1 cellular context compared by ENCODE assay signal in the genomic region with DNA sequence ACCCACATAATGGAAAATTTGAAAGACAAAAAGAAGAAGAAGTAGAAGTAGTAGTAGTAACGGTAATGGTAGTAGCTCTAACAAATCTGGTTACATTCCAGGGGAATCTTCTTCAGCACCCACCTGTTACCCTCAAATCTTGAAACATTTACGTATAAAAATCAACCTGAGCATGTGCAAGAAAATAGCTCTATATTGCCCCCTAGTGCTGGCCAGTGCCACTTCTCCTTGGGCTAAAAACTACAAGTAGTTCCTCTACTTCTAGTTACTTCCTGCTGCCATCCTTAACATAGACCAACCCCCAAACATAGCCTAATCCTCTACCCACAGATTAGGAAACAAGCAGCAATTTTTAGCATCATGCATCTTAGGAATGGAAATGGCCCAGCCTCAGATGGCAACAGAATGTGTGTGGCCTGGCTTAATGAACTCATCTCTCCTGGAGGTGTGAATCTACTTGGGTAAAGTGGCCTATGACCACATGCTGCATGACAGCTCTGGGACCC.
TF ChIP-seq lines count a peak whose summit lies in the region.

No MANE protein-coding gene starts in this region.

TF ChIP-seq in HEK293, 187 proteins besides CTCF, POLR2A, EP300 and RAD21 (continued from another document):
- no peak for TF ChIP-seq BCL6B (tag by site-specific recombination; IDR thresholded peaks at IDR 0.05)
- TF ChIP-seq, protein P1, sequence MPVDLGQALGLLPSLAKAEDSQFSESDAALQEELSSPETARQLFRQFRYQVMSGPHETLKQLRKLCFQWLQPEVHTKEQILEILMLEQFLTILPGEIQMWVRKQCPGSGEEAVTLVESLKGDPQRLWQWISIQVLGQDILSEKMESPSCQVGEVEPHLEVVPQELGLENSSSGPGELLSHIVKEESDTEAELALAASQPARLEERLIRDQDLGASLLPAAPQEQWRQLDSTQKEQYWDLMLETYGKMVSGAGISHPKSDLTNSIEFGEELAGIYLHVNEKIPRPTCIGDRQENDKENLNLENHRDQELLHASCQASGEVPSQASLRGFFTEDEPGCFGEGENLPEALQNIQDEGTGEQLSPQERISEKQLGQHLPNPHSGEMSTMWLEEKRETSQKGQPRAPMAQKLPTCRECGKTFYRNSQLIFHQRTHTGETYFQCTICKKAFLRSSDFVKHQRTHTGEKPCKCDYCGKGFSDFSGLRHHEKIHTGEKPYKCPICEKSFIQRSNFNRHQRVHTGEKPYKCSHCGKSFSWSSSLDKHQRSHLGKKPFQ (tag by site-specific recombination; IDR thresholded peaks at IDR 0.05): peak; percentile 57; the same call in 1 of the 2 replicates
- peak; percentile 79 for TF ChIP-seq SCRT1 (tag by site-specific recombination; IDR thresholded peaks at IDR 0.05; ENCODE audit: borderline replicate concordance)
- TF ChIP-seq, protein P2, sequence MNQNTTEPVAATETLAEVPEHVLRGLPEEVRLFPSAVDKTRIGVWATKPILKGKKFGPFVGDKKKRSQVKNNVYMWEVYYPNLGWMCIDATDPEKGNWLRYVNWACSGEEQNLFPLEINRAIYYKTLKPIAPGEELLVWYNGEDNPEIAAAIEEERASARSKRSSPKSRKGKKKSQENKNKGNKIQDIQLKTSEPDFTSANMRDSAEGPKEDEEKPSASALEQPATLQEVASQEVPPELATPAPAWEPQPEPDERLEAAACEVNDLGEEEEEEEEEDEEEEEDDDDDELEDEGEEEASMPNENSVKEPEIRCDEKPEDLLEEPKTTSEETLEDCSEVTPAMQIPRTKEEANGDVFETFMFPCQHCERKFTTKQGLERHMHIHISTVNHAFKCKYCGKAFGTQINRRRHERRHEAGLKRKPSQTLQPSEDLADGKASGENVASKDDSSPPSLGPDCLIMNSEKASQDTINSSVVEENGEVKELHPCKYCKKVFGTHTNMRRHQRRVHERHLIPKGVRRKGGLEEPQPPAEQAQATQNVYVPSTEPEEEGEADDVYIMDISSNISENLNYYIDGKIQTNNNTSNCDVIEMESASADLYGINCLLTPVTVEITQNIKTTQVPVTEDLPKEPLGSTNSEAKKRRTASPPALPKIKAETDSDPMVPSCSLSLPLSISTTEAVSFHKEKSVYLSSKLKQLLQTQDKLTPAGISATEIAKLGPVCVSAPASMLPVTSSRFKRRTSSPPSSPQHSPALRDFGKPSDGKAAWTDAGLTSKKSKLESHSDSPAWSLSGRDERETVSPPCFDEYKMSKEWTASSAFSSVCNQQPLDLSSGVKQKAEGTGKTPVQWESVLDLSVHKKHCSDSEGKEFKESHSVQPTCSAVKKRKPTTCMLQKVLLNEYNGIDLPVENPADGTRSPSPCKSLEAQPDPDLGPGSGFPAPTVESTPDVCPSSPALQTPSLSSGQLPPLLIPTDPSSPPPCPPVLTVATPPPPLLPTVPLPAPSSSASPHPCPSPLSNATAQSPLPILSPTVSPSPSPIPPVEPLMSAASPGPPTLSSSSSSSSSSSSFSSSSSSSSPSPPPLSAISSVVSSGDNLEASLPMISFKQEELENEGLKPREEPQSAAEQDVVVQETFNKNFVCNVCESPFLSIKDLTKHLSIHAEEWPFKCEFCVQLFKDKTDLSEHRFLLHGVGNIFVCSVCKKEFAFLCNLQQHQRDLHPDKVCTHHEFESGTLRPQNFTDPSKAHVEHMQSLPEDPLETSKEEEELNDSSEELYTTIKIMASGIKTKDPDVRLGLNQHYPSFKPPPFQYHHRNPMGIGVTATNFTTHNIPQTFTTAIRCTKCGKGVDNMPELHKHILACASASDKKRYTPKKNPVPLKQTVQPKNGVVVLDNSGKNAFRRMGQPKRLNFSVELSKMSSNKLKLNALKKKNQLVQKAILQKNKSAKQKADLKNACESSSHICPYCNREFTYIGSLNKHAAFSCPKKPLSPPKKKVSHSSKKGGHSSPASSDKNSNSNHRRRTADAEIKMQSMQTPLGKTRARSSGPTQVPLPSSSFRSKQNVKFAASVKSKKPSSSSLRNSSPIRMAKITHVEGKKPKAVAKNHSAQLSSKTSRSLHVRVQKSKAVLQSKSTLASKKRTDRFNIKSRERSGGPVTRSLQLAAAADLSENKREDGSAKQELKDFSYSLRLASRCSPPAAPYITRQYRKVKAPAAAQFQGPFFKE (tag by site-specific recombination; IDR thresholded peaks at IDR 0.05; ENCODE audit: borderline replicate concordance): no peak
- peak; percentile 98 for TF ChIP-seq SCRT2 (tag by site-specific recombination; IDR thresholded peaks at IDR 0.05)
- TF ChIP-seq ZXDB (tag by site-specific recombination; IDR thresholded peaks at IDR 0.05): no peak
- peak; percentile 57 for TF ChIP-seq PRDM10 (tag by site-specific recombination; IDR thresholded peaks at IDR 0.05)
- TF ChIP-seq ZEB2 (tag by site-specific recombination; IDR thresholded peaks at IDR 0.05): peak; percentile 36; the same call in 1 of the 2 replicates
- TF ChIP-seq ZNF654 (tag by site-specific recombination; IDR thresholded peaks at IDR 0.05; ENCODE audit: low read depth): peak; percentile 59
- no peak for TF ChIP-seq ZBTB20 (tag by site-specific recombination; IDR thresholded peaks at IDR 0.05)
